In genomic region chr5:56396634-56397033, GRCh38 we compare ENCODE assay signal across 9 cellular contexts.
"Had no signal": no experiment of that assay in that cellular context is flagged by ENCODE, and none has a peak within 500 bp of the region (broad histone marks: within the 10 kb centered on the region; RNA-seq: fewer than 3 reads in every experiment).

No MANE protein-coding gene starts in this region.

- H3K27ac Mint-ChIP-seq: HFFc6, IgD-negative memory B cell had no signal

- H3K4me2 ChIP-seq: KMS-11 had no signal

- H3K27me3 Mint-ChIP-seq: IgD-negative memory B cell had no signal

- H3K36me3 ChIP-seq: HAP-1 had no signal

- H3K4me3 ChIP-seq: GM23248, HAP-1 had no signal

- FAIRE-seq: HTR-8/SVneo had no signal

- ATAC-seq: HCT116 had no signal

- H2AFZ ChIP-seq: GM23248 had no signal

- H3K4me1 ChIP-seq: HAP-1 had no signal

- H3K9ac ChIP-seq: GM23248, KMS-11 had no signal

- H3K27ac ChIP-seq: GM23248, KMS-11 had no signal

- H3K4me3 Mint-ChIP-seq: HFFc6, IgD-negative memory B cell had no signal

- DNase-seq: GM23248, GOT3, H7, HFFc6 had no signal
